Comparison of ENCODE assay signal across 9 cellular contexts in the genomic region with DNA sequence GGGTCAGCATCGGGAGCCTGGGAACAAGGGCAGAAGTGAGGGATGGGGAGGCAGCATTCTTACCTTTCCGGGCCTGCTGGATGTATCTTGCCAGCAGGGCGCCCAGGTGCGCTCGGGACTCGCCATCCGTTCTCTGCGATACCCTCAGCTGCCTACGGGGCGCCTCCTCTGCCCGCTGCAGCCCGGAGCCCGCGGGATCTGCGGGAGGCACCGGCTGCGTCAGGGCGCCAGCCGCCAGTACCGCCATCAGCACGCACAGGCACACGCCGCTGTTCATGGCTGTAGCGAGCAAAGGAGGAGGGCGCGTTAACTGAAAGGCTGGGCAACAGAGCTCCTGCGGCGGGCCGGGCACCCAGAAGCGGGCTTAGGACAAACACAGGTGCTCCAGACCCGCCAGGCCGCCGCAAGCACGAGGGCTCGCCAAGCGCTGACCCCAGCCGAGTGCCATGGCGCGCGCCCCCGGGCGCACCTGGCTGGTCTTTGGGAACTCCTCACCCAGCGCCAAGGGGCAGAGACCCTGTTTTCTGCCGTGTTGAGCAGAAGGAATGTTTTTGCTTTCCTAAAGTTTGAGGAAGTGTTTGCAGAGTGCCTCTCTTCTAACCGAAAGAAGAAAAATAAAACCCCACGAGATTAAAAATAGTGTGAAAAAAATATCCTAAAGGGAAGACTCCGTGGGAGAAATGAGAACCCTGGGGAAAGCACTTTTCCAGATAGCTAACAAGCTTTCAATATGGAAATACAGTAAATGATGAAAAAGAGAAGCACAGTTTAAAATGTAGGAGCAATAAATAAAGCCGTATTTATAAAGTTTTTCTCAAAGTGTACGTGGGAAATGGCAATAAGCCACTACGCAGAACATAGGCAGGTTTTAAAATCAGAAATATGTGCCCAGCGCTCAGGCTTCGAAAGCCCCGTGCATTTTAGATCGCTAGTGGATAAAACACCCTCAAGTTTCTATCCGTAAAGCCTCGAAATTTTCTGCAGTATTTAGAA. TPM values are rescaled to one million over a fixed set of nuclear protein-coding genes. Genes with fewer than 3 reads are reported as not detected.
DNase-seq lines count a peak whose midpoint lies in the region; ATAC-seq and TF ChIP-seq lines count a peak whose summit lies in the region.
"Had no signal": no experiment of that assay in that cellular context is flagged by ENCODE, and none has a peak within 500 bp of the region (broad histone marks: within the 10 kb centered on the region; RNA-seq: fewer than 3 reads in every experiment).

No MANE protein-coding gene starts in this region.

- H3K36me3 ChIP-seq in A673 (ENCODE audit: insufficient read depth, low read length, poor library complexity, severe bottlenecking) (no peaks in the 10 kb centered on the region), H7 (replicated peaks; ENCODE audit: control insufficient read depth, insufficient read depth, low read length) (no peaks in the 10 kb centered on the region)

- H3K4me3 ChIP-seq in A673 (ENCODE audit: low read depth, low read length, poor library complexity, severe bottlenecking) (peak overlapping the region; percentile 19), H7 (ENCODE audit: insufficient read depth, low read depth, low read length) (peak overlapping the region; percentile 22; the same call in 1 of the 2 replicates)

- peaks cover 3% of the 10 kb centered on the region for H3K4me1 Mint-ChIP-seq in memory B cell
- H3K4me1 Mint-ChIP-seq: nephron had no signal

- no peaks in the 10 kb centered on the region for H3K36me3 Mint-ChIP-seq in memory B cell

- no peak for DNase-seq in A673 (ENCODE audit: low spot score)
- DNase-seq in H7: peak; percentile 87
- no peak for DNase-seq in memory B cell (ENCODE audit: low spot score in 2 of 2)
- no peak for DNase-seq in cerebellar nuclear complex (lab: John Stamatoyannopoulos, UW)
- DNase-seq in NCI-H2171 (lab: John Stamatoyannopoulos, UW): no peak
- no peak for DNase-seq in glomerular visceral epithelial cell (ENCODE audit: extremely low spot score)

- H3K27ac ChIP-seq in A673 (ENCODE audit: low read depth, low read length, poor library complexity, severe bottlenecking) (no peak overlapping the region), angular gyrus (ENCODE audit: low read depth, low read length) (peak overlapping the region; percentile 40)

- H3K27me3 ChIP-seq in A673 (replicated peaks; ENCODE audit: insufficient read depth, low read depth, low read length, poor library complexity): peaks cover 23% of the 10 kb centered on the region
- H3K27me3 ChIP-seq in H7 (ENCODE audit: control insufficient read depth, insufficient read depth, low read length): peaks cover 18% of the 10 kb centered on the region; the same call in 1 of the 2 replicates

- peaks cover 22% of the 10 kb centered on the region for H3K27me3 Mint-ChIP-seq in memory B cell

- no peak for TF ChIP-seq CTCF in A673 (conservative IDR thresholded peaks at IDR 0.05; ENCODE audit: low read depth, low read length)

- POLR2A ChIA-PET in A673 (lab: Charles Lee; ENCODE audit: low non-redundant PET): no interaction called here

- BruUV-seq in A673 (replicated peaks; lab: Mats Ljungman, UMichigan): TSS peak; percentile 75

- no peaks in the 10 kb centered on the region for H3K9me3 ChIP-seq in A673 (ENCODE audit: low read depth, low read length, poor library complexity, severe bottlenecking)

- H3K4me1 ChIP-seq in A673 (ENCODE audit: insufficient read depth, low read length, poor library complexity, severe bottlenecking): no peaks in the 10 kb centered on the region

- H3K27ac Mint-ChIP-seq in memory B cell: no peak overlapping the region
- H3K27ac Mint-ChIP-seq: nephron had no signal

- ATAC-seq in memory B cell (ENCODE audit: low read depth): peak; percentile 56
- ATAC-seq in HG02870 (IDR thresholded peaks at IDR 0.05; ENCODE audit: unreplicated experiment): no peak

- CTCF ChIA-PET in A673 (lab: Charles Lee): no interaction called here

- H3K9me3 Mint-ChIP-seq in memory B cell: peaks cover 3% of the 10 kb centered on the region

- H3K4me3 Mint-ChIP-seq in memory B cell: peak overlapping the region; percentile 9
- H3K4me3 Mint-ChIP-seq: nephron had no signal

- intact Hi-C loops in A673 (cut with micrococcal nuclease; ENCODE audit: unreplicated experiment): no loop called here

RNA-seq across cellular contexts. Expression of a gene that starts 2.3 kb away (rescaled TPM):
- 18.4 and 19.6 TPM in 2 replicates for total RNA-seq in A673 (2021)
- 0.14 TPM in 1 of 2 replicates, not detected in the other for total RNA-seq in H7 (2014; rRNA removed; shearing (Covaris generic))

Comparison
In these comparisons a context has a peak if more than half of its experiments do, and no peak if none do; other contexts are left out.
1. RNA of a gene that starts 2.3 kb away (total RNA-seq): 18.4 to 19.6 TPM in A673; 0.14 TPM in H7; every median in the first group is over 10 times any median in the second.